Comparison of ENCODE assay signal across 1 cellular context in the genomic region with DNA sequence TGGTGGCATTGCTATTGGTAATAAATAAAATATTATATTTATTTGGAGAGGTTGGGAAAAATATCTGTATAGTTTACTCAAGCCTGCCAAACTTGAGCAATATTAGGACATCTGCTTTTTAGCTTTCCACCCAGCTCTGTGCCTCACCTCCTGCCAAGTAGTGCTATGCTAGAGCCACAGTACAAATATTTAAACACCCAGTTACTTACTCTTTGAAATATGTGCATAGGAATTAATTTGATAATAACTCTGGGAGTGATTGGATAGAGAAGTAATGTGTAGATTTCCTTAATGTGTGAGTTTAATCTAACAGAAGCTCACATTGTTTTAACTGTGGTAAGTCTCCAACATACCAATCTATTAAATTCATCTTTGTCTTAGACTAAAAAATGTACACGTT.
TF ChIP-seq lines count a peak whose summit lies in the region.

No MANE protein-coding gene starts in this region.

TF ChIP-seq in HepG2, 621 proteins besides CTCF, POLR2A, EP300 and RAD21 (continued from another document):
- no peak for TF ChIP-seq THYN1 (CRISPR knock-in tag; IDR thresholded peaks at IDR 0.05; ENCODE audit: borderline replicate concordance, low read depth)
- TF ChIP-seq ERF (CRISPR knock-in tag; IDR thresholded peaks at IDR 0.05): no peak
TF ChIP-seq in HepG2: peak in this region for 0.
